In genomic region chr4:10371121-10371520, GRCh38 we compare ENCODE assay signal across 34 cellular contexts.
"Had no signal": no experiment of that assay in that cellular context is flagged by ENCODE, and none has a peak within 500 bp of the region (broad histone marks: within the 10 kb centered on the region; RNA-seq: fewer than 3 reads in every experiment).

No MANE protein-coding gene starts in this region.

- H3K4me3 Mint-ChIP-seq: activated CD4-positive, alpha-beta memory T cell treated with anti-CD3 and anti-CD28 coated beads for 36 hours; activated CD4-positive, alpha-beta T cell treated with anti-CD3 and anti-CD28 coated beads for 36 hours; activated CD4-positive, alpha-beta T cell treated with anti-CD3 and anti-CD28 coated beads, Interleukin-2, amount 10 ng/mL, durations not matched to agents 24 days and 14 days; activated CD8-positive, alpha-beta memory T cell treated with anti-CD3 and anti-CD28 coated beads, Interleukin-2, amount 10 ng/mL, durations not matched to agents 7 days and 5 days; activated CD8-positive, alpha-beta T cell treated with anti-CD3 and anti-CD28 coated beads, Interleukin-2, amount 10 ng/mL, durations not matched to agents 7 days and 5 days; activated naive CD4-positive, alpha-beta T cell treated with anti-CD3 and anti-CD28 coated beads for 36 hours; activated naive CD4-positive, alpha-beta T cell treated with anti-CD3 and anti-CD28 coated beads, Interleukin-2, amount 50 U/mL, for 24 hours; activated naive CD8-positive, alpha-beta T cell treated with anti-CD3 and anti-CD28 coated beads for 36 hours; activated naive CD8-positive, alpha-beta T cell treated with anti-CD3 and anti-CD28 coated beads, Interleukin-2, amount 50 U/mL, for 24 hours; activated T-helper 1 cell treated with anti-CD3 and anti-CD28 coated beads, Interleukin-12 subunit alpha, Interleukin-12 subunit beta, Interleukin-2, Interleukin-4 antibody, amounts not matched to agents 30 ng/mL and 10 ng/mL and 1 ng/mL, durations not matched to agents 14 hours and 24 hours and 36 hours; brain had no signal

- ATAC-seq: activated CD4-positive, alpha-beta T cell treated with anti-CD3 and anti-CD28 coated beads for 36 hours; activated CD8-positive, alpha-beta memory T cell treated with anti-CD3 and anti-CD28 coated beads, Interleukin-2, amount 10 ng/mL, durations not matched to agents 7 days and 5 days; activated CD8-positive, alpha-beta T cell treated with anti-CD3 and anti-CD28 coated beads, Interleukin-2, amount 10 ng/mL, durations not matched to agents 7 days and 5 days; activated naive CD8-positive, alpha-beta T cell treated with anti-CD3 and anti-CD28 coated beads, Interleukin-2, amount 50 U/mL, for 24 hours; esophagus mucosa; gastrocnemius medialis had no signal

- H3K36me3 ChIP-seq: adrenal gland, breast epithelium, cardiac muscle cell, colonic mucosa, gastrocnemius medialis had no signal

- H3K4me1 ChIP-seq: adrenal gland, breast epithelium, colonic mucosa, gastrocnemius medialis had no signal

- H3K4me3 ChIP-seq: adrenal gland, breast epithelium, cardiac muscle cell, colonic mucosa, gastrocnemius medialis had no signal

- H3K4me1 Mint-ChIP-seq: activated CD4-positive, alpha-beta T cell treated with anti-CD3 and anti-CD28 coated beads for 36 hours; activated CD4-positive, alpha-beta T cell treated with anti-CD3 and anti-CD28 coated beads, Interleukin-2, amount 10 ng/mL, durations not matched to agents 24 days and 14 days; activated CD8-positive, alpha-beta memory T cell treated with anti-CD3 and anti-CD28 coated beads, Interleukin-2, amount 10 ng/mL, durations not matched to agents 7 days and 5 days; activated naive CD4-positive, alpha-beta T cell treated with anti-CD3 and anti-CD28 coated beads, Interleukin-2, amount 50 U/mL, for 24 hours; activated naive CD8-positive, alpha-beta T cell treated with anti-CD3 and anti-CD28 coated beads for 36 hours; activated naive CD8-positive, alpha-beta T cell treated with anti-CD3 and anti-CD28 coated beads, Interleukin-2, amount 50 U/mL, for 24 hours; brain had no signal

- DNase-seq: activated CD4-positive, alpha-beta memory T cell treated with anti-CD3 and anti-CD28 coated beads for 36 hours; activated CD4-positive, alpha-beta T cell treated with anti-CD3 and anti-CD28 coated beads for 36 hours; activated CD4-positive, alpha-beta T cell treated with anti-CD3 and anti-CD28 coated beads, Interleukin-2, amount 10 ng/mL, durations not matched to agents 24 days and 14 days; activated CD4-positive, CD25-positive, alpha-beta regulatory T cell; activated CD4-positive, CD25-positive, alpha-beta regulatory T cell treated with anti-CD3 and anti-CD28 coated beads, Interleukin-2, amount 50 U/mL, for 72 hours; activated CD8-positive, alpha-beta memory T cell treated with anti-CD3 and anti-CD28 coated beads, Interleukin-2, amount 10 ng/mL, durations not matched to agents 7 days and 5 days; activated CD8-positive, alpha-beta memory T cell treated with anti-CD3 and anti-CD28 coated beads, Interleukin-2, amount 50 U/mL, for 4 hours; activated CD8-positive, alpha-beta T cell treated with anti-CD3 and anti-CD28 coated beads, Interleukin-2, amount 10 ng/mL, durations not matched to agents 7 days and 5 days; activated effector memory CD4-positive, alpha-beta T cell treated with anti-CD3 and anti-CD28 coated beads, Interleukin-2, amount 50 U/mL, for 16 hours; activated naive CD4-positive, alpha-beta T cell treated with anti-CD3 and anti-CD28 coated beads for 36 hours; activated naive CD8-positive, alpha-beta T cell treated with anti-CD3 and anti-CD28 coated beads for 36 hours; activated naive CD8-positive, alpha-beta T cell treated with anti-CD3 and anti-CD28 coated beads, Interleukin-2, amount 50 U/mL, for 24 hours; activated T-cell treated with anti-CD3 and anti-CD28 coated beads, Interleukin-2, amount 50 U/mL, for 1 hour; activated T-cell treated with anti-CD3 and anti-CD28 coated beads, Interleukin-2, amount 50 U/mL, for 48 hours; amygdala; aorta; central memory CD4-positive, alpha-beta T cell; cerebellar nuclear complex; colonic mucosa; effector CD8-positive, alpha-beta T cell; foreskin fibroblast; gastrocnemius medialis; glutamatergic neuron; T-helper 2 cell had no signal

- FAIRE-seq: endometrium, endothelial cell of umbilical vein had no signal

- H3K27ac Mint-ChIP-seq: activated CD4-positive, alpha-beta memory T cell treated with anti-CD3 and anti-CD28 coated beads for 36 hours; activated CD4-positive, alpha-beta T cell treated with anti-CD3 and anti-CD28 coated beads for 36 hours; activated CD4-positive, alpha-beta T cell treated with anti-CD3 and anti-CD28 coated beads, Interleukin-2, amount 10 ng/mL, durations not matched to agents 24 days and 14 days; activated CD8-positive, alpha-beta memory T cell treated with anti-CD3 and anti-CD28 coated beads, Interleukin-2, amount 10 ng/mL, durations not matched to agents 7 days and 5 days; activated CD8-positive, alpha-beta T cell treated with anti-CD3 and anti-CD28 coated beads, Interleukin-2, amount 10 ng/mL, durations not matched to agents 7 days and 5 days; activated naive CD4-positive, alpha-beta T cell treated with anti-CD3 and anti-CD28 coated beads for 36 hours; activated naive CD4-positive, alpha-beta T cell treated with anti-CD3 and anti-CD28 coated beads, Interleukin-2, amount 50 U/mL, for 24 hours; activated naive CD8-positive, alpha-beta T cell treated with anti-CD3 and anti-CD28 coated beads for 36 hours; activated naive CD8-positive, alpha-beta T cell treated with anti-CD3 and anti-CD28 coated beads, Interleukin-2, amount 50 U/mL, for 24 hours; activated T-helper 1 cell treated with anti-CD3 and anti-CD28 coated beads, Interleukin-12 subunit alpha, Interleukin-12 subunit beta, Interleukin-2, Interleukin-4 antibody, amounts not matched to agents 30 ng/mL and 10 ng/mL and 1 ng/mL, durations not matched to agents 14 hours and 24 hours and 36 hours; activated T-helper 2 cell treated with anti-CD3 and anti-CD28 coated beads, Interferon-gamma antibody, Interleukin-2, Interleukin-4, amounts not matched to agents 10 μg/mL and 5 μg/mL and 100 μg/mL, durations not matched to agents 14 hours and 24 hours and 36 hours; brain had no signal

- H3K27ac ChIP-seq: adrenal gland, breast epithelium, cardiac muscle cell, colonic mucosa, gastrocnemius medialis had no signal

- H3K9me3 ChIP-seq: adrenal gland, breast epithelium, colonic mucosa, gastrocnemius medialis had no signal

- H3K36me3 Mint-ChIP-seq: activated CD4-positive, alpha-beta memory T cell treated with anti-CD3 and anti-CD28 coated beads for 36 hours; activated CD8-positive, alpha-beta memory T cell treated with anti-CD3 and anti-CD28 coated beads, Interleukin-2, amount 10 ng/mL, durations not matched to agents 7 days and 5 days; activated naive CD4-positive, alpha-beta T cell treated with anti-CD3 and anti-CD28 coated beads, Interleukin-2, amount 50 U/mL, for 24 hours; activated naive CD8-positive, alpha-beta T cell treated with anti-CD3 and anti-CD28 coated beads for 36 hours; brain had no signal

- H3K27me3 Mint-ChIP-seq: activated CD4-positive, alpha-beta memory T cell treated with anti-CD3 and anti-CD28 coated beads for 36 hours; activated CD4-positive, alpha-beta T cell treated with anti-CD3 and anti-CD28 coated beads, Interleukin-2, amount 10 ng/mL, durations not matched to agents 24 days and 14 days; activated CD8-positive, alpha-beta memory T cell treated with anti-CD3 and anti-CD28 coated beads, Interleukin-2, amount 10 ng/mL, durations not matched to agents 7 days and 5 days; activated naive CD4-positive, alpha-beta T cell treated with anti-CD3 and anti-CD28 coated beads, Interleukin-2, amount 50 U/mL, for 24 hours; activated naive CD8-positive, alpha-beta T cell treated with anti-CD3 and anti-CD28 coated beads for 36 hours; activated naive CD8-positive, alpha-beta T cell treated with anti-CD3 and anti-CD28 coated beads, Interleukin-2, amount 50 U/mL, for 24 hours had no signal

- H3K9me3 Mint-ChIP-seq: activated naive CD4-positive, alpha-beta T cell treated with anti-CD3 and anti-CD28 coated beads for 36 hours; activated naive CD4-positive, alpha-beta T cell treated with anti-CD3 and anti-CD28 coated beads, Interleukin-2, amount 50 U/mL, for 24 hours; activated naive CD8-positive, alpha-beta T cell treated with anti-CD3 and anti-CD28 coated beads for 36 hours; activated naive CD8-positive, alpha-beta T cell treated with anti-CD3 and anti-CD28 coated beads, Interleukin-2, amount 50 U/mL, for 24 hours; activated T-helper 1 cell treated with anti-CD3 and anti-CD28 coated beads, Interleukin-12 subunit alpha, Interleukin-12 subunit beta, Interleukin-2, Interleukin-4 antibody, amounts not matched to agents 30 ng/mL and 10 ng/mL and 1 ng/mL, durations not matched to agents 14 hours and 24 hours and 36 hours; activated T-helper 2 cell treated with anti-CD3 and anti-CD28 coated beads, Interferon-gamma antibody, Interleukin-2, Interleukin-4, amounts not matched to agents 10 μg/mL and 5 μg/mL and 100 μg/mL, durations not matched to agents 14 hours and 24 hours and 36 hours had no signal

- H3K27me3 ChIP-seq: adrenal gland, breast epithelium, cardiac muscle cell, colonic mucosa, gastrocnemius medialis had no signal
